In the genomic region with DNA sequence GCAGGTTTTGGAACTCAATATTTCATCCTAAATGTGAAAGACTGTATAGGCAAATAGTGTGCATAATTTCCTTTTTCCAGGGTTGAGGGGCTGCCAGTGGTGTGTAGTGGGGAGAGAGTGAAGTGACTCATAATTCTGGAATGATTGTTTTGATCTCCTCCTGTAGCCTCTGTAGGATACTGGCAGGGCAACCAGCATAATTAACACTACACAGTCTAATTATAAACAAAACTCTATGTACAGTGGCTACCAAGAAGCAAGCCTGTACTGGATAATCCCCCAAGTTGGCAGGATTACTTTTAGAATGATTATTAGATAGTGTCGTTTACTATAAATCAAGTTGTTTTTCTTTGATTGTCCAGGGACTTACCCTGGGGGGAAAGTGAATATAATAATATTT, we compare ENCODE assay signal across 9 cellular contexts. TPM values are rescaled to one million over a fixed set of nuclear protein-coding genes. Genes with fewer than 3 reads are reported as not detected.
DNase-seq lines count a peak whose midpoint lies in the region; ATAC-seq and TF ChIP-seq lines count a peak whose summit lies in the region.
"Had no signal": no experiment of that assay in that cellular context is flagged by ENCODE, and none has a peak within 500 bp of the region (broad histone marks: within the 10 kb centered on the region; RNA-seq: fewer than 3 reads in every experiment).

No MANE protein-coding gene starts in this region.

- H3K4me3 Mint-ChIP-seq in T-cell, result peak overlapping the region in 1 of 3 donors; percentile 27

- H3K36me3 ChIP-seq in heart right ventricle, result no peaks in the 10 kb centered on the region
- no peaks in the 10 kb centered on the region for H3K36me3 ChIP-seq in stomach

- H3K27ac ChIP-seq in heart right ventricle (peak overlapping the region in 9 of 10 donors; percentile 23 to 68 (median 49)), stomach (peak overlapping the region in 4 of 5 donors; percentile 13 to 50 (median 48))

- POLR2A ChIA-PET in T-cell (lab: Charles Lee), result no interaction called here

- DNase-seq in NCI-H1417 (lab: John Stamatoyannopoulos, UW), result peak in 2 of 3 experiments; percentile 2 to 44
- no peak for DNase-seq in NCI-H1417 treated with DMSO at 0.1 percent for 48 hours (lab: John Stamatoyannopoulos, UW)
- DNase-seq in T-cell, result no peak
- DNase-seq in heart right ventricle, result no peak
- DNase-seq in stomach, result no peak
- no peak for DNase-seq in putamen (ENCODE audit: low spot score)
- DNase-seq in C1 segment of cervical spinal cord (lab: John Stamatoyannopoulos, UW), result no peak
- DNase-seq: effector CD4-positive, alpha-beta T cell had no signal

- peak overlapping the region; percentile 68 to 84 for H3K27ac Mint-ChIP-seq in T-cell

- H3K4me1 ChIP-seq in heart right ventricle, result peaks cover 4 to 71% (median 55%) of the 10 kb centered on the region in 9 donors
- H3K4me1 ChIP-seq in stomach, result peaks cover 10 to 84% (median 41%) of the 10 kb centered on the region in 4 donors

- no peak for TF ChIP-seq EP300 in stomach (IDR thresholded peaks at IDR 0.05)

- H3K4me3 ChIP-seq in heart right ventricle, result peak overlapping the region in 1 of 10 donors; percentile 0
- no peak overlapping the region for H3K4me3 ChIP-seq in stomach

- peaks cover 8% of the 10 kb centered on the region for H3K36me3 Mint-ChIP-seq in T-cell

- H3K4me1 Mint-ChIP-seq in T-cell, result peaks cover 86 to 91% (median 90%) of the 10 kb centered on the region in 3 donors

- no peaks in the 10 kb centered on the region for H3K27me3 Mint-ChIP-seq in T-cell

- CTCF ChIA-PET in T-cell (lab: Charles Lee), result no interaction called here

- no peak for ATAC-seq in T-cell (replicated peaks in 1 of 4)
- peak in 7 of 8 donors; percentile 46 to 91 (median 82) for ATAC-seq in heart right ventricle
- ATAC-seq in HG02970 (IDR thresholded peaks at IDR 0.05; ENCODE audit: low FRiP score, unreplicated experiment), result no peak

- no peaks in the 10 kb centered on the region for H3K9me3 ChIP-seq in heart right ventricle
- no peaks in the 10 kb centered on the region for H3K9me3 ChIP-seq in stomach

- intact Hi-C loops in heart right ventricle (cut with DNase I) (no loop called here), stomach (cut with DNase I; ENCODE audit: low total_unique reads) (no loop called here)

- H3K27me3 ChIP-seq in heart right ventricle (no peaks in the 10 kb centered on the region), stomach (no peaks in the 10 kb centered on the region)

- no peaks in the 10 kb centered on the region for H3K9me3 Mint-ChIP-seq in T-cell

- TF ChIP-seq POLR2A in stomach (IDR thresholded peaks at IDR 0.05), result no peak

- TF ChIP-seq CTCF in heart right ventricle (IDR thresholded peaks at IDR 0.05) (no peak), stomach (IDR thresholded peaks at IDR 0.05) (no peak)

- WGBS in heart right ventricle, 2 donors, result 13 to 27% methylated on average over 1 of the region's 1 CpG
- 30 to 44% (median 37%) methylated on average over 1 of the region's 1 CpG for WGBS in stomach, 5 donors

RNA-seq across cellular contexts. Expression of gene LNPEP, which starts 32.2 kb away (rescaled TPM):
- 100 to 1,000 TPM in 1 of 5 donors, 10 to 100 TPM in 4; 82.3 to 102 (median 86.3) TPM for total RNA-seq in T-cell
- 10 to 100 TPM; 46.7 to 87.4 (median 70.0) TPM for total RNA-seq in heart right ventricle
- polyA plus RNA-seq in heart right ventricle, result 1 to 10 TPM; 5.4 to 7.8 TPM
- 100 to 1,000 TPM in 1 of 5 donors, 10 to 100 TPM in 3, 1 to 10 TPM in 1; 8.1 to 160 (median 71.9) TPM for total RNA-seq in stomach
- 1 to 10 TPM; 2.0 to 5.1 (median 2.4) TPM for polyA plus RNA-seq in stomach

Comparison
In these comparisons a context has a peak if more than half of its experiments do, and no peak if none do; other contexts are left out.
1. DNase-seq: peak in NCI-H1417 (2 of 3); none in NCI-H1417 treated with DMSO at 0.1 percent for 48 hours (single experiment), T-cell (0 of 34), heart right ventricle (0 of 2), stomach (single experiment), putamen (single experiment) and C1 segment of cervical spinal cord (0 of 14).
2. ATAC-seq: peak in heart right ventricle (7 of 8); none in T-cell (0 of 4) and HG02970 (single experiment).